8 cellular contexts compared by ENCODE assay signal in the genomic region with DNA sequence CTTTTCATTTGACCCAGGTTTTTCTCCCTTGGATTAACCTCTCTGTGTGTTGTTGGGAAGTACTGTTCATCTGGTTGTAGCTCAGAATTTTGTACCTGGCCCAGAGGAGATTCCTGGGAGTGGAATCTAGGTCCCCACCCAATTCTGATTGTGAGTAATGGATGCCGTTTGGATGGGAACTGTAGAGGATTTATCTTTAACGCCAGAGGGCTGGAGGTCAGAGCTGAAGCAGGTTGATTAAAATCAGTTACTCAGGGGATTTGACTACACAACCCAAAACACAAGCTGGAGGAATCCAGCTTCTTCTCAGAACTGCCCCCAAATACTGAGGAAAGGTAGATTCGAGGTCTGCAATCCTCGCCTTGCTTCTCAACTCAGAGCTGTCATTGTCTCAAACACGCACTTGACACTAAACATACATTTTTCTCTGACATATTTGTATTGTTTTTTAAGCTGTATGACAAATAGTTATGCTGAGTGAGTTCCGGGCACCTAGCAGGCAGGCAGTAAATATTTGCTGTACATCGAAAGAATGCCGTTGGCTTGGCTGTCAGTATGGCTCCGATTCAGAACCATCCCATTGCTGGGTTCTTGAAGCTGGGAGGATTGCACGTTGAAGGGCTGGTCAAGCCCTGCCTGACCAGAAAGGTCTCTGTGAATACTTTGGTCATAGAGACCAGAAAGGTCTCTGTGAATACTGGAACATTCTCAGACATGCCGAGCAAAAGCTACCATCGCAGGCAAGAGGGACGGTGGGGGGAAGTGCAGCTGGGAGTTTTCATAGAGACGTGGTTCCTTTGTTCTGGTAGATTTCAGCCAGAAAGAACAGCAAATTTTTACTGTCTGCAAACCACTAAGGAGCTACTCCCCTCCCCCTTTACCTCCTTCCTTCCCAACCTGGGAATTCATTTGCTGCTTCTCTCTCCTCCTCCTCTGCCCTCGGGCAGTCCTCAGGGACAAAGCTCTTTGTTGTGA.
DNase-seq lines count a peak whose midpoint lies in the region; ATAC-seq and TF ChIP-seq lines count a peak whose summit lies in the region.

No MANE protein-coding gene starts in this region.

- no peaks in the 10 kb centered on the region for H3K27me3 ChIP-seq in BLaER1

- H4K20me1 ChIP-seq in BLaER1, result no peaks in the 10 kb centered on the region

- H3K36me3 ChIP-seq in BLaER1, result no peaks in the 10 kb centered on the region

- H3K4me3 Mint-ChIP-seq in brain (peak overlapping the region; percentile 78 to 88 (median 82)), memory B cell (peak overlapping the region; percentile 60)

- no peaks in the 10 kb centered on the region for H3K9me3 ChIP-seq in BLaER1

- peaks cover 68% of the 10 kb centered on the region for H3K4me1 Mint-ChIP-seq in brain
- peaks cover 6% of the 10 kb centered on the region for H3K4me1 Mint-ChIP-seq in memory B cell

- H3K36me3 Mint-ChIP-seq in brain (no peaks in the 10 kb centered on the region), memory B cell (no peaks in the 10 kb centered on the region)

- H3K27me3 Mint-ChIP-seq in brain (peaks cover 3% of the 10 kb centered on the region), memory B cell (peaks cover 2% of the 10 kb centered on the region)

- H3K4me1 ChIP-seq in BLaER1, result peaks cover 14% of the 10 kb centered on the region

- ATAC-seq in memory B cell (ENCODE audit: low read depth) (no peak), GM19452 (IDR thresholded peaks at IDR 0.05; ENCODE audit: unreplicated experiment) (no peak)

- H3K4me2 ChIP-seq in BLaER1, result peak overlapping the region; percentile 96

- H3K9me3 Mint-ChIP-seq in brain (peaks cover 0 to 9% (median 0%) of the 10 kb centered on the region in 5 experiments), memory B cell (no peaks in the 10 kb centered on the region)

- H3K27ac Mint-ChIP-seq in brain, result peak overlapping the region; percentile 97 to 100 (median 99)
- no peak overlapping the region for H3K27ac Mint-ChIP-seq in memory B cell

- no peak for DNase-seq in Jurkat, Clone E6-1 (ENCODE audit: low read depth, low spot score)
- DNase-seq in memory B cell (ENCODE audit: low spot score in 2 of 2), result peak in 1 of 2 donors; percentile 0
- no peak for DNase-seq in HPDE6-E6E7 (ENCODE audit: extremely low spot score)
- no peak for DNase-seq in dedifferentiated amniotic fluid mesenchymal stem cell (ENCODE audit: extremely low spot score)
- no peak for DNase-seq in stimulated activated CD4-positive, alpha-beta T cell treated with anti-CD3 and anti-CD28 coated beads, Interleukin-4, amount 100 ng/mL, for 4 hours

- peak overlapping the region; percentile 67 for H3K4me3 ChIP-seq in BLaER1
- H3K4me3 ChIP-seq in Jurkat, Clone E6-1 (ENCODE audit: low read length), result peak overlapping the region; percentile 50

- H3K27ac ChIP-seq in BLaER1, result peak overlapping the region; percentile 79; the same call in 1 of the 2 replicates

- TF ChIP-seq CTCF in brain (conservative IDR thresholded peaks at IDR 0.05), result no peak

- peak overlapping the region; percentile 79; the same call in 1 of the 2 replicates for H3K9ac ChIP-seq in BLaER1
